Comparison of ENCODE assay signal across 16 cellular contexts in the genomic region with DNA sequence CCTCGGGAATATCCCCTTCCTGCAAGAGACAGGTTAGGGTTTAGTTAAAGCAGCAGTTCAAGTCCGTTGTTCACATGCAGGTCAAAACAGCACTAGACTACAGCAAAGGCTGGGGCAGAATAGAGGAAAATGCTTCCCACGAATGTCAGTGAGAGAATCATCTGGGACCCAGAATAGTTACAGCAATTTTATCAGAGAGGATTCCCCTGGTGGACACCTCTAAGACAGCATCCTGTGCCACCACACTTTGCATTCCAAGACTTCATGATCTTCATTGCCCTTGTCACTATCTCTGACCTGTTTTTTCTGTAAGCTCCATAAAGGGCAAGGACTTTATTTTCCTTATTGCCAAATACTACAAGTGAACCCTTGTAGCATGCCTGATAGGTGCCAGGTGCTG. TPM values are rescaled to one million over a fixed set of nuclear protein-coding genes. Genes with fewer than 3 reads are reported as not detected.
DNase-seq lines count a peak whose midpoint lies in the region; ATAC-seq and TF ChIP-seq lines count a peak whose summit lies in the region.
"Had no signal": no experiment of that assay in that cellular context is flagged by ENCODE, and none has a peak within 500 bp of the region (broad histone marks: within the 10 kb centered on the region; RNA-seq: fewer than 3 reads in every experiment).

No MANE protein-coding gene starts in this region.

- no TSS peak for BruUV-seq in PC-3 (replicated peaks; lab: Mats Ljungman, UMichigan)

- H3K4me3 ChIP-seq in PC-3 (ENCODE audit: low read length) (no peak overlapping the region), epithelial cell of esophagus (ENCODE audit: low read length) (no peak overlapping the region)

- no peaks in the 10 kb centered on the region for H3K36me3 ChIP-seq in PC-3 (ENCODE audit: low read depth, low read length)
- H3K36me3 ChIP-seq: neutrophil had no signal

- POLR2A ChIA-PET in HEK293T (lab: Yijun Ruan, JAX) (no interaction called here), PC-3 (lab: Charles Lee; ENCODE audit: unreplicated experiment) (interaction anchor here (0.5 kb wide), 1 partner anchor 8 kb away, joined by 14 read pairs; no protein-coding TSS in a partner anchor)

- H3K27ac ChIP-seq in PC-3 (ENCODE audit: low read length): no peak overlapping the region
- H3K27ac ChIP-seq: neutrophil had no signal

- peaks cover 14% of the 10 kb centered on the region for H3K27me3 Mint-ChIP-seq in progenitor cell of endocrine pancreas

- peaks cover 9% of the 10 kb centered on the region for H3K9me3 Mint-ChIP-seq in progenitor cell of endocrine pancreas (ENCODE audit: low read depth)
- H3K9me3 Mint-ChIP-seq: activated T-helper 2 cell treated with anti-CD3 and anti-CD28 coated beads, Interferon-gamma antibody, Interleukin-2, Interleukin-4, amounts not matched to agents 10 μg/mL and 5 μg/mL and 100 μg/mL, durations not matched to agents 14 hours and 24 hours and 36 hours had no signal

- peak; percentile 20 for DNase-seq in HEK293T (ENCODE audit: extremely low spot score)
- no peak for DNase-seq in PC-3
- no peak for DNase-seq in epithelial cell of esophagus (ENCODE audit: low read depth)
- DNase-seq in progenitor cell of endocrine pancreas (ENCODE audit: low spot score, unreplicated experiment): no peak
- no peak for DNase-seq in NCI-H1092 treated with DMSO at 0.1 percent for 48 hours (lab: John Stamatoyannopoulos, UW)
- DNase-seq: activated CD4-positive, alpha-beta T cell treated with anti-CD3 and anti-CD28 coated beads, Interleukin-2, amount 50 U/mL, for 4 hours; effector CD8-positive, alpha-beta T cell; head of caudate nucleus; NCI-H2171; small intestine had no signal

- ATAC-seq in PC-3 (0 out of 2 replicates have a peak, but pooled peaks have one; percentile 45), GM19463 (IDR thresholded peaks at IDR 0.05; ENCODE audit: unreplicated experiment) (no peak), HG02763 (IDR thresholded peaks at IDR 0.05; ENCODE audit: unreplicated experiment) (no peak)

- intact Hi-C loops in PC-3 (cut with micrococcal nuclease): no loop called here

- H3K9me2 ChIP-seq in PC-3 (replicated peaks; ENCODE audit: low read length): no peaks in the 10 kb centered on the region

- TF ChIP-seq CTCF in PC-3 (conservative IDR thresholded peaks at IDR 0.05; ENCODE audit: low read depth, low read length): peak; percentile 35; the same call in 1 of the 2 replicates
- TF ChIP-seq CTCF in epithelial cell of esophagus (IDR thresholded peaks at IDR 0.05; ENCODE audit: insufficient read depth, low read depth, low read length, missing control alignments): peak; percentile 34
- TF ChIP-seq CTCF in progenitor cell of endocrine pancreas (IDR thresholded peaks at IDR 0.05; ENCODE audit: unreplicated experiment): peak; percentile 31

- H3K27ac Mint-ChIP-seq in progenitor cell of endocrine pancreas: no peak overlapping the region
- H3K27ac Mint-ChIP-seq: activated T-helper 2 cell treated with anti-CD3 and anti-CD28 coated beads, Interferon-gamma antibody, Interleukin-2, Interleukin-4, amounts not matched to agents 10 μg/mL and 5 μg/mL and 100 μg/mL, durations not matched to agents 14 hours and 24 hours and 36 hours had no signal

- no peaks in the 10 kb centered on the region for H3K36me3 Mint-ChIP-seq in progenitor cell of endocrine pancreas (ENCODE audit: insufficient read depth)

- no peaks in the 10 kb centered on the region for H3F3A ChIP-seq in PC-3 (ENCODE audit: low read length, unreplicated experiment)

- CTCF ChIA-PET in HEK293T (lab: Yijun Ruan, JAX) (interaction anchor here (1.2 to 1.5 kb wide), 3 partner anchors 11 to 13 kb away, joined by 3 to 5 read pairs (median 4); partner anchors contain the start of gene GRXCR2), PC-3 (lab: Charles Lee) (no interaction called here)

- H3K4me3 Mint-ChIP-seq in progenitor cell of endocrine pancreas (ENCODE audit: low read depth): no peak overlapping the region

- no peaks in the 10 kb centered on the region for H3K9me3 ChIP-seq in PC-3 (ENCODE audit: low read length)
- H3K9me3 ChIP-seq: neutrophil had no signal

- no peaks in the 10 kb centered on the region for H4K20me1 ChIP-seq in PC-3 (ENCODE audit: low read length)

- no peaks in the 10 kb centered on the region for H3K79me2 ChIP-seq in PC-3 (ENCODE audit: low read length)

- H3K4me1 ChIP-seq in PC-3 (ENCODE audit: insufficient read depth, low read length): peaks cover 11% of the 10 kb centered on the region

- H3K4me1 Mint-ChIP-seq in progenitor cell of endocrine pancreas (ENCODE audit: low read depth): peaks cover 5% of the 10 kb centered on the region

- no peak overlapping the region for H2AFZ ChIP-seq in PC-3 (ENCODE audit: low read length)

- H3K9ac ChIP-seq in PC-3 (ENCODE audit: low read length): no peak overlapping the region

- H3K4me2 ChIP-seq in PC-3 (ENCODE audit: low read length): no peak overlapping the region

- no peaks in the 10 kb centered on the region for H3K27me3 ChIP-seq in PC-3 (ENCODE audit: low read length)

TF ChIP-seq in HEK293T, 16 proteins besides CTCF, POLR2A, EP300 and RAD21:
- no peak for TF ChIP-seq BHLHE40 (IDR thresholded peaks at IDR 0.05; ENCODE audit: borderline replicate concordance)
- no peak for TF ChIP-seq ARNT (IDR thresholded peaks at IDR 0.05)
- TF ChIP-seq LEF1 (IDR thresholded peaks at IDR 0.05; ENCODE audit: borderline replicate concordance): no peak
- no peak for TF ChIP-seq SP1 (IDR thresholded peaks at IDR 0.05)
- TF ChIP-seq FOXK2 (IDR thresholded peaks at IDR 0.05): no peak
- TF ChIP-seq L3MBTL2 (conservative IDR thresholded peaks at IDR 0.05): no peak
- TF ChIP-seq ELF4 (IDR thresholded peaks at IDR 0.05): no peak
- TF ChIP-seq PKNOX1 (IDR thresholded peaks at IDR 0.05): no peak
- TF ChIP-seq SUZ12 (IDR thresholded peaks at IDR 0.05): no peak
- TF ChIP-seq FOXA1 (IDR thresholded peaks at IDR 0.05): no peak
- TF ChIP-seq FOXM1 (IDR thresholded peaks at IDR 0.05; ENCODE audit: borderline replicate concordance): no peak
- no peak for TF ChIP-seq CTBP1 (IDR thresholded peaks at IDR 0.05; ENCODE audit: borderline replicate concordance)
- no peak for TF ChIP-seq HDGF (IDR thresholded peaks at IDR 0.05; ENCODE audit: borderline replicate concordance)
- TF ChIP-seq TARDBP (IDR thresholded peaks at IDR 0.05): no peak

RNA-seq across cellular contexts. Expression of gene GRXCR2, which starts 12.9 kb away (rescaled TPM):
- total RNA-seq in PC-3 (2014; rRNA removed): not detected in 2 replicates
- total RNA-seq in progenitor cell of endocrine pancreas: not detected in 2 replicates
- total RNA-seq: activated T-helper 2 cell treated with anti-CD3 and anti-CD28 coated beads, Interferon-gamma antibody, Interleukin-2, Interleukin-4, amounts not matched to agents 10 μg/mL and 5 μg/mL and 100 μg/mL, durations not matched to agents 14 hours and 24 hours and 36 hours; liver; T-helper 2 cell treated with Interferon-gamma antibody and Interleukin-4, amounts not matched to agents 100 ng/mL and 5 ng/mL, for 36 hours had no signal

RNA-seq across cellular contexts. Expression of gene PRELID2, which starts 24.8 kb away (rescaled TPM):
- total RNA-seq in PC-3 (2014; rRNA removed): 23.7 and 33.2 TPM in 2 replicates
- 21.2 and 21.4 TPM in 2 replicates for total RNA-seq in progenitor cell of endocrine pancreas
